12 cellular contexts compared by ENCODE assay signal in genomic region chr20:62067547-62068260, GRCh38. TPM values are rescaled to one million over a fixed set of nuclear protein-coding genes. Genes with fewer than 3 reads are reported as not detected.
DNase-seq lines count a peak whose midpoint lies in the region; ATAC-seq lines count a peak whose summit lies in the region.
"Had no signal": no experiment of that assay in that cellular context is flagged by ENCODE, and none has a peak within 500 bp of the region (broad histone marks: within the 10 kb centered on the region; RNA-seq: fewer than 3 reads in every experiment).

No MANE protein-coding gene starts in this region.

- CTCF ChIA-PET in activated CD4-positive, alpha-beta T cell treated with anti-CD3 and anti-CD28 coated beads, Interleukin-2, amount 10 ng/mL, durations not matched to agents 7 days and 5 days (lab: Charles Lee), result interaction anchor here (1.5 kb wide), 1 partner anchor 62 kb away, joined by 3 read pairs; no protein-coding TSS in a partner anchor
- CTCF ChIA-PET in activated CD4-positive, alpha-beta memory T cell treated with anti-CD3 and anti-CD28 coated beads for 36 hours (lab: Charles Lee), result interaction anchor here (1.1 to 2.1 kb wide), 2 partner anchors 54 to 57 kb away, joined by 7 to 13 read pairs; partner anchors contain the start of gene LSM14B

- H3K27ac Mint-ChIP-seq in activated CD4-positive, alpha-beta T cell treated with anti-CD3 and anti-CD28 coated beads, Interleukin-2, amount 10 ng/mL, durations not matched to agents 7 days and 5 days, result peak overlapping the region; percentile 94
- H3K27ac Mint-ChIP-seq in activated CD4-positive, alpha-beta memory T cell treated with anti-CD3 and anti-CD28 coated beads for 36 hours, result peak overlapping the region; percentile 45
- no peak overlapping the region for H3K27ac Mint-ChIP-seq in stimulated activated effector memory CD8-positive, alpha-beta T cell treated with anti-CD3 and anti-CD28 coated beads, Interleukin-12 subunit alpha, Interleukin-12 subunit beta, amount 100 ng/mL, for 72 hours

- H3K27me3 ChIP-seq in effector memory CD4-positive, alpha-beta T cell (replicated peaks; ENCODE audit: control insufficient read depth, insufficient read depth, low read length, poor library complexity, severe bottlenecking), result no peaks in the 10 kb centered on the region
- H3K27me3 ChIP-seq: SJSA1 had no signal

- no peak for ATAC-seq in stimulated activated effector memory CD8-positive, alpha-beta T cell treated with anti-CD3 and anti-CD28 coated beads, Interleukin-12 subunit alpha, Interleukin-12 subunit beta, amount 100 ng/mL, for 72 hours
- ATAC-seq in GM18519 (IDR thresholded peaks at IDR 0.05; ENCODE audit: low FRiP score, unreplicated experiment), result no peak

- H3K4me1 Mint-ChIP-seq in activated CD4-positive, alpha-beta T cell treated with anti-CD3 and anti-CD28 coated beads, Interleukin-2, amount 10 ng/mL, durations not matched to agents 7 days and 5 days, result peaks cover 33% of the 10 kb centered on the region
- peaks cover 32% of the 10 kb centered on the region for H3K4me1 Mint-ChIP-seq in activated CD4-positive, alpha-beta memory T cell treated with anti-CD3 and anti-CD28 coated beads for 36 hours (ENCODE audit: low read depth)
- peaks cover 31% of the 10 kb centered on the region for H3K4me1 Mint-ChIP-seq in stimulated activated effector memory CD8-positive, alpha-beta T cell treated with anti-CD3 and anti-CD28 coated beads, Interleukin-12 subunit alpha, Interleukin-12 subunit beta, amount 100 ng/mL, for 72 hours

- H3K9me3 ChIP-seq in effector memory CD4-positive, alpha-beta T cell (ENCODE audit: control insufficient read depth, low read length), result no peaks in the 10 kb centered on the region
- H3K9me3 ChIP-seq: SJSA1 had no signal

- H3K9me3 Mint-ChIP-seq in activated CD4-positive, alpha-beta T cell treated with anti-CD3 and anti-CD28 coated beads, Interleukin-2, amount 10 ng/mL, durations not matched to agents 7 days and 5 days, result no peaks in the 10 kb centered on the region
- peaks cover 2% of the 10 kb centered on the region for H3K9me3 Mint-ChIP-seq in activated CD4-positive, alpha-beta memory T cell treated with anti-CD3 and anti-CD28 coated beads for 36 hours
- no peaks in the 10 kb centered on the region for H3K9me3 Mint-ChIP-seq in stimulated activated effector memory CD8-positive, alpha-beta T cell treated with anti-CD3 and anti-CD28 coated beads, Interleukin-12 subunit alpha, Interleukin-12 subunit beta, amount 100 ng/mL, for 72 hours

- no peaks in the 10 kb centered on the region for H3K36me3 ChIP-seq in effector memory CD4-positive, alpha-beta T cell (ENCODE audit: control insufficient read depth, insufficient read depth, low read length)

- H3K4me3 Mint-ChIP-seq in activated CD4-positive, alpha-beta T cell treated with anti-CD3 and anti-CD28 coated beads, Interleukin-2, amount 10 ng/mL, durations not matched to agents 7 days and 5 days, result peak overlapping the region; percentile 80
- H3K4me3 Mint-ChIP-seq in activated CD4-positive, alpha-beta memory T cell treated with anti-CD3 and anti-CD28 coated beads for 36 hours, result peak overlapping the region; percentile 39
- H3K4me3 Mint-ChIP-seq in stimulated activated effector memory CD8-positive, alpha-beta T cell treated with anti-CD3 and anti-CD28 coated beads, Interleukin-12 subunit alpha, Interleukin-12 subunit beta, amount 100 ng/mL, for 72 hours, result peak overlapping the region; percentile 76

- no peak overlapping the region for H3K4me3 ChIP-seq in effector memory CD4-positive, alpha-beta T cell (ENCODE audit: insufficient read depth, low read depth, low read length, poor library complexity, severe bottlenecking)

- DNase-seq in activated CD4-positive, alpha-beta T cell treated with anti-CD3 and anti-CD28 coated beads, Interleukin-2, amount 10 ng/mL, durations not matched to agents 7 days and 5 days, result no peak
- no peak for DNase-seq in activated CD4-positive, alpha-beta T cell treated with anti-CD3 and anti-CD28 coated beads for 1 hour
- peak; percentile 17 for DNase-seq in activated CD4-positive, alpha-beta memory T cell treated with anti-CD3 and anti-CD28 coated beads for 36 hours
- DNase-seq in foreskin melanocyte (peak; percentile 56), DMS 273 treated with DMSO at 0.1 percent for 48 hours (lab: John Stamatoyannopoulos, UW) (no peak)
- no peak for DNase-seq in stimulated activated effector memory CD8-positive, alpha-beta T cell treated with anti-CD3 and anti-CD28 coated beads, Interleukin-12 subunit alpha, Interleukin-12 subunit beta, amount 100 ng/mL, for 72 hours (ENCODE audit: low spot score in 2 of 2)
- DNase-seq in effector memory CD4-positive, alpha-beta T cell, result no peak
- DNase-seq: activated CD8-positive, alpha-beta memory T cell treated with anti-CD3 and anti-CD28 coated beads, Interleukin-2, amount 50 U/mL, for 4 hours; NCI-H2107; stimulated activated CD4-positive, alpha-beta T cell treated with anti-CD3 and anti-CD28 coated beads, Interleukin-2, amount 100 ng/mL, for 48 hours had no signal

- no peaks in the 10 kb centered on the region for H3K27me3 Mint-ChIP-seq in activated CD4-positive, alpha-beta T cell treated with anti-CD3 and anti-CD28 coated beads, Interleukin-2, amount 10 ng/mL, durations not matched to agents 7 days and 5 days
- H3K27me3 Mint-ChIP-seq in activated CD4-positive, alpha-beta memory T cell treated with anti-CD3 and anti-CD28 coated beads for 36 hours, result no peaks in the 10 kb centered on the region

- no peak overlapping the region for H3K27ac ChIP-seq in effector memory CD4-positive, alpha-beta T cell (ENCODE audit: insufficient read depth, low read length, poor library complexity, severe bottlenecking)
- H3K27ac ChIP-seq: SJSA1 had no signal

- intact Hi-C loops in activated CD4-positive, alpha-beta memory T cell treated with anti-CD3 and anti-CD28 coated beads for 36 hours (cut with micrococcal nuclease), result loop anchor here (5.0 to 10.0 kb wide), 3 partner anchors 167 to 340 kb away; partner anchors contain the start of genes ADRM1, CABLES2 and OSBPL2

- peaks cover 8% of the 10 kb centered on the region for H3K36me3 Mint-ChIP-seq in activated CD4-positive, alpha-beta T cell treated with anti-CD3 and anti-CD28 coated beads, Interleukin-2, amount 10 ng/mL, durations not matched to agents 7 days and 5 days (ENCODE audit: low read depth)
- H3K36me3 Mint-ChIP-seq in activated CD4-positive, alpha-beta memory T cell treated with anti-CD3 and anti-CD28 coated beads for 36 hours, result peaks cover 2% of the 10 kb centered on the region
- peaks cover 25% of the 10 kb centered on the region for H3K36me3 Mint-ChIP-seq in stimulated activated effector memory CD8-positive, alpha-beta T cell treated with anti-CD3 and anti-CD28 coated beads, Interleukin-12 subunit alpha, Interleukin-12 subunit beta, amount 100 ng/mL, for 72 hours

- peaks cover 30% of the 10 kb centered on the region for H3K4me1 ChIP-seq in effector memory CD4-positive, alpha-beta T cell (ENCODE audit: control insufficient read depth, insufficient read depth, low read length, poor library complexity, severe bottlenecking)

- POLR2A ChIA-PET in activated CD4-positive, alpha-beta T cell treated with anti-CD3 and anti-CD28 coated beads, Interleukin-2, amount 10 ng/mL, durations not matched to agents 7 days and 5 days (lab: Charles Lee), result no interaction called here
- POLR2A ChIA-PET in activated CD4-positive, alpha-beta memory T cell treated with anti-CD3 and anti-CD28 coated beads for 36 hours (lab: Charles Lee), result interaction anchor here (1.4 to 2.2 kb wide), 5 partner anchors 50 to 76 kb away, joined by 3 to 11 read pairs (median 4); partner anchors contain the start of genes PSMA7 and SS18L1

RNA-seq across cellular contexts. Expression of gene TAF4, which starts 2.0 kb away (rescaled TPM):
- total RNA-seq in activated CD4-positive, alpha-beta T cell treated with anti-CD3 and anti-CD28 coated beads, Interleukin-2, amount 10 ng/mL, durations not matched to agents 7 days and 5 days, result 10 to 100 TPM; 24.2 to 32.0 TPM
- total RNA-seq in activated CD4-positive, alpha-beta memory T cell treated with anti-CD3 and anti-CD28 coated beads for 36 hours, result 10 to 100 TPM; 15.3 to 17.0 TPM

RNA-seq across cellular contexts. Expression of gene LSM14B, which starts 54.6 kb away (rescaled TPM):
- total RNA-seq in activated CD4-positive, alpha-beta T cell treated with anti-CD3 and anti-CD28 coated beads, Interleukin-2, amount 10 ng/mL, durations not matched to agents 7 days and 5 days, result 10 to 100 TPM; 42.6 to 47.1 TPM
- total RNA-seq in activated CD4-positive, alpha-beta memory T cell treated with anti-CD3 and anti-CD28 coated beads for 36 hours, result 10 to 100 TPM; 33.4 to 35.1 TPM

Comparison
In these comparisons a context has a peak if more than half of its experiments do, and no peak if none do; other contexts are left out.
1. DNase-seq: peak in activated CD4-positive, alpha-beta memory T cell treated with anti-CD3 and anti-CD28 coated beads for 36 hours (single experiment) and foreskin melanocyte (single experiment); none in activated CD4-positive, alpha-beta T cell treated with anti-CD3 and anti-CD28 coated beads, Interleukin-2, amount 10 ng/mL, durations not matched to agents 7 days and 5 days (single experiment), activated CD4-positive, alpha-beta T cell treated with anti-CD3 and anti-CD28 coated beads for 1 hour (single experiment), stimulated activated effector memory CD8-positive, alpha-beta T cell treated with anti-CD3 and anti-CD28 coated beads, Interleukin-12 subunit alpha, Interleukin-12 subunit beta, amount 100 ng/mL, for 72 hours (0 of 2), DMS 273 treated with DMSO at 0.1 percent for 48 hours (single experiment) and effector memory CD4-positive, alpha-beta T cell (0 of 3).
2. Peak in every context shown above with its lines, with median percentiles within 50 percentile points of each other: H3K4me3 Mint-ChIP-seq.